In genomic region chr19:45071969-45072790, GRCh38 we compare ENCODE assay signal across 18 cellular contexts. TPM values are rescaled to one million over a fixed set of nuclear protein-coding genes. Genes with fewer than 3 reads are reported as not detected.
DNase-seq lines count a peak whose midpoint lies in the region; TF ChIP-seq lines count a peak whose summit lies in the region.
"Had no signal": no experiment of that assay in that cellular context is flagged by ENCODE, and none has a peak within 500 bp of the region (broad histone marks: within the 10 kb centered on the region; RNA-seq: fewer than 3 reads in every experiment).

No MANE protein-coding gene starts in this region.

- H3K9ac ChIP-seq in BLaER1 (no peak overlapping the region), OCI-LY1 (ENCODE audit: low read length) (peak overlapping the region; percentile 2; the same call in 1 of the 2 replicates)
- H3K9ac ChIP-seq: neural progenitor cell had no signal

- H3K36me3 ChIP-seq in BLaER1 (peaks cover 73% of the 10 kb centered on the region), OCI-LY1 (ENCODE audit: insufficient read depth, low read length) (peaks cover 63% of the 10 kb centered on the region), ovary (no peaks in the 10 kb centered on the region), PC-9 (ENCODE audit: low read depth) (no peaks in the 10 kb centered on the region)
- H3K36me3 ChIP-seq: neural progenitor cell had no signal

- POLR2A ChIA-PET in PC-9 (lab: Charles Lee; ENCODE audit: unreplicated experiment), result no interaction called here

- H3K4me1 ChIP-seq in BLaER1 (peaks cover 46% of the 10 kb centered on the region), OCI-LY1 (ENCODE audit: insufficient read depth, low read length, severe bottlenecking) (peaks cover 52% of the 10 kb centered on the region), ovary (ENCODE audit: insufficient read depth) (peaks cover 6% of the 10 kb centered on the region), PC-9 (replicated peaks; ENCODE audit: insufficient read depth) (peaks cover 12% of the 10 kb centered on the region)

- H3K4me3 ChIP-seq in BLaER1, result no peak overlapping the region
- H3K4me3 ChIP-seq in OCI-LY1 (ENCODE audit: low read depth, low read length, poor library complexity, severe bottlenecking), result no peak overlapping the region
- no peak overlapping the region for H3K4me3 ChIP-seq in ovary
- H3K4me3 ChIP-seq in PC-9, result no peak overlapping the region
- H3K4me3 ChIP-seq: neural progenitor cell, upper lobe of right lung had no signal

- no peaks in the 10 kb centered on the region for H3K9me2 ChIP-seq in OCI-LY1 (ENCODE audit: low read depth, low read length)
- no peaks in the 10 kb centered on the region for H3K9me2 ChIP-seq in PC-9 (ENCODE audit: insufficient read depth)

- TF ChIP-seq CTCF in OCI-LY1 (IDR thresholded peaks at IDR 0.05; ENCODE audit: low read length) (peak; percentile 59), ovary (IDR thresholded peaks at IDR 0.05) (no peak), PC-9 (conservative IDR thresholded peaks at IDR 0.05) (no peak)

- DNase-seq in iPS-NIHi11 (ENCODE audit: low spot score), result peak; percentile 40
- no peak for DNase-seq in kidney tubule cell (ENCODE audit: low spot score)
- no peak for DNase-seq in ovary
- DNase-seq in PC-9, result no peak
- DNase-seq: activated CD4-positive, alpha-beta T cell treated with anti-CD3 and anti-CD28 coated beads, Interleukin-2, amount 50 U/mL, for 4 hours; activated T-cell treated with anti-CD3 and anti-CD28 coated beads, Interleukin-2, amount 50 U/mL, for 4 hours; CD8-positive, alpha-beta T cell; DMS53; hippocampal formation; KG1; NCI-H2029; NCI-H446 treated with DMSO at 0.1 percent for 48 hours; retina; stimulated activated naive CD4-positive, alpha-beta T cell; upper lobe of right lung had no signal

- WGBS in ovary, 3 donors, result 73 to 81% (median 74%) methylated on average over 27 to 34 of the region's 34 CpGs

- TF ChIP-seq EP300 in ovary (IDR thresholded peaks at IDR 0.05), result no peak

- no TSS peak for BruUV-seq in PC-9 (replicated peaks; lab: Mats Ljungman, UMichigan)

- H3K27me3 ChIP-seq in BLaER1 (no peaks in the 10 kb centered on the region), OCI-LY1 (ENCODE audit: insufficient read depth, low read length) (no peaks in the 10 kb centered on the region), ovary (no peaks in the 10 kb centered on the region), PC-9 (ENCODE audit: insufficient read depth, low read depth) (no peaks in the 10 kb centered on the region)
- H3K27me3 ChIP-seq: upper lobe of right lung had no signal

- H2AFZ ChIP-seq in OCI-LY1 (ENCODE audit: low read length) (no peak overlapping the region), PC-9 (no peak overlapping the region)
- H2AFZ ChIP-seq: neural progenitor cell had no signal

- H3K27ac ChIP-seq in BLaER1 (0 out of 2 replicates have a peak overlapping the region, but pooled peaks have one; percentile 4), OCI-LY1 (ENCODE audit: low read depth, low read length, poor library complexity, severe bottlenecking) (peak overlapping the region; percentile 73), ovary (no peak overlapping the region), PC-9 (no peak overlapping the region)
- H3K27ac ChIP-seq: neural progenitor cell, upper lobe of right lung had no signal

- peaks cover 8% of the 10 kb centered on the region; the same call in 1 of the 2 replicates for H3F3A ChIP-seq in OCI-LY1 (ENCODE audit: insufficient read depth, low read length)
- H3F3A ChIP-seq in PC-9 (ENCODE audit: insufficient read depth, low read depth), result peaks cover 41% of the 10 kb centered on the region

- intact Hi-C loops in ovary (cut with DNase I), result no loop called here
- intact Hi-C loops in PC-9 (cut with micrococcal nuclease; ENCODE audit: unreplicated experiment), result no loop called here

- H3K9me3 ChIP-seq in BLaER1 (no peaks in the 10 kb centered on the region), OCI-LY1 (ENCODE audit: low read length) (no peaks in the 10 kb centered on the region), ovary (no peaks in the 10 kb centered on the region), PC-9 (ENCODE audit: insufficient read depth, low read depth) (no peaks in the 10 kb centered on the region)
- H3K9me3 ChIP-seq: upper lobe of right lung had no signal

- CTCF ChIA-PET in PC-9 (lab: Charles Lee), result no interaction called here

- H3K79me2 ChIP-seq in OCI-LY1 (ENCODE audit: insufficient read depth, low read length), result no peaks in the 10 kb centered on the region
- no peaks in the 10 kb centered on the region for H3K79me2 ChIP-seq in PC-9 (ENCODE audit: low read depth)

- no peak for TF ChIP-seq POLR2A in ovary (IDR thresholded peaks at IDR 0.05)

- peaks cover 72% of the 10 kb centered on the region for H4K20me1 ChIP-seq in BLaER1
- no peaks in the 10 kb centered on the region for H4K20me1 ChIP-seq in OCI-LY1 (ENCODE audit: insufficient read depth, low read length)
- H4K20me1 ChIP-seq in PC-9 (ENCODE audit: insufficient read depth), result peaks cover 16% of the 10 kb centered on the region

- H3K4me2 ChIP-seq in BLaER1 (no peak overlapping the region), OCI-LY1 (ENCODE audit: low read length) (peak overlapping the region; percentile 26), PC-9 (no peak overlapping the region)
- H3K4me2 ChIP-seq: neural progenitor cell had no signal

RNA-seq across cellular contexts. Expression of gene ZNF296, which starts 4.1 kb away (rescaled TPM):
- total RNA-seq in ovary (1 to 10 TPM in 1 of 7 donors, under 1 TPM in 6; 0.24 to 2.4 (median 0.52) TPM), PC-9 (2021) (3.1 and 3.7 TPM in 2 replicates)
- polyA plus RNA-seq in ovary, result under 1 TPM in 1 of 2 donors, not detected in 1; 0.29 TPM

RNA-seq across cellular contexts. Expression of gene GEMIN7, which starts 6.9 kb away (rescaled TPM):
- total RNA-seq in ovary, result 10 to 100 TPM; 10.4 to 16.0 (median 12.1) TPM
- 10 to 100 TPM in 1 of 2 donors, 1 to 10 TPM in 1; 9.7 to 11.7 TPM for polyA plus RNA-seq in ovary
- total RNA-seq in PC-9 (2021), result 29.6 and 30.6 TPM in 2 replicates

RNA-seq across cellular contexts. Expression of gene PPP1R37, which starts 20.8 kb away (rescaled TPM):
- 10 to 100 TPM; 18.5 to 28.4 (median 23.1) TPM for total RNA-seq in ovary
- polyA plus RNA-seq in ovary, result 10 to 100 TPM in 1 of 2 donors, 1 to 10 TPM in 1; 5.5 to 19.5 TPM
- 41.1 and 49.5 TPM in 2 replicates for total RNA-seq in PC-9 (2021)

RNA-seq across cellular contexts. Expression of gene CLASRP, which starts 33.3 kb away (rescaled TPM):
- total RNA-seq in ovary, result 100 to 1,000 TPM in 2 of 7 donors, 10 to 100 TPM in 5; 52.3 to 113 (median 80.3) TPM
- 10 to 100 TPM; 29.5 to 82.1 TPM for polyA plus RNA-seq in ovary
- total RNA-seq in PC-9 (2021), result 74.1 and 76.8 TPM in 2 replicates

Comparison
In these comparisons a context has a peak if more than half of its experiments do, and no peak if none do; other contexts are left out.
1. H3K27ac ChIP-seq: peak in BLaER1 (single experiment) and OCI-LY1 (single experiment); none in ovary (0 of 2) and PC-9 (single experiment).